Comparison of ENCODE assay signal across 1 cellular context in the genomic region with DNA sequence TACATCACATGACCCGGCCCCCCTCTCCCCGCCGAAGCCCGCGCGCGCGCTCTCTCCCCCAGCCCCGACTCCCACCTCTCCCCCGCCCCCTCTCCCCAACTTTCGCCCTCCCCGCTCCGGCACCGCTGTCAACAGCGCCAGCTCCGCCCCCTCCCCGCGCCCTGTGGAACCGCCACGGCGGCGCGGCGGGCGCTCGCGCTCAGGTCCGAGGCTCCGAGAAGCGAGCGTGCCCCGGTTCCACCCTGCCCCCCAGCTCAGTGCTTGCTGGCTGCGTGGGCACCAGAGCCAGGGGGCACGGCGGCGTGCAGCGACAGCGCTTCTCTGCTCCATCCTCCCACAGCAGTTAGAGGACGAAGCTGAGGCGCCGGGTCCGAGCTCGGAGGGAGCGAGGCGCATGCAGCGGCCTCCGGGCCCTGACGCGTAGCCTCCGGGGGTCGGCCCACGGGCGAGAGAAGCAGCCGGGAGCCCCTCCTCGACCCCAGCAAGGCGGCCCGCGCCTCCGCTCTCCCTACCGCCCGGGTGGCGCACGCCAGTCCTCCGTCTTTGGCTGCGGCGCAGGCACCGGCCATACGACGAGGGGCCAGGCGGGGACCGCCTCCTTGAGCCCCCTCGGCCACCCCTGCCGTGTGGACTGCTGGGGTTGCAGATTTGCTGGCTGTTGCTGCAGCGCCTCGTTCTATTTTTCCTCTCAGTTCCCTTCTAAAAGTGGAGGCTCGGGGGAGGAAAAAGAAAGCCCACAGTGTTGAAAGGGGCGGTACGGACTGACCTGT.
TF ChIP-seq lines count a peak whose summit lies in the region.

No MANE protein-coding gene starts in this region.

TF ChIP-seq in K562, 482 proteins besides CTCF, POLR2A, EP300 and RAD21 (continued from another document and continues in another):
- TF ChIP-seq AFF1 (IDR thresholded peaks at IDR 0.05; ENCODE audit: low read depth in 1 of 2, partially characterized antibody in 2 of 2) (no peak), TCFL5 (CRISPR knock-in tag; conservative IDR thresholded peaks at IDR 0.05) (no peak), GTF3C2 (IDR thresholded peaks at IDR 0.05; ENCODE audit: borderline replicate concordance, extremely low read depth, insufficient read length) (no peak), CBX1 (IDR thresholded peaks at IDR 0.05; ENCODE audit: low read depth) (no peak), ZNF23 (CRISPR knock-in tag; IDR thresholded peaks at IDR 0.05) (no peak), MEIS2 (IDR thresholded peaks at IDR 0.05; ENCODE audit: partially characterized antibody) (peak; percentile 3), GABPA (tag; conservative IDR thresholded peaks at IDR 0.05; ENCODE audit: low read depth) (peak; percentile 30), NCOA6 (IDR thresholded peaks at IDR 0.05) (no peak), PTBP1 (IDR thresholded peaks at IDR 0.05; ENCODE audit: low read depth, low read length) (no peak), ZNF197 (CRISPR knock-in tag; IDR thresholded peaks at IDR 0.05; ENCODE audit: low read depth) (no peak), SOX6 (IDR thresholded peaks at IDR 0.05) (no peak), SRSF1 (IDR thresholded peaks at IDR 0.05; ENCODE audit: low read depth, low read length) (no peak), ELF4 (CRISPR knock-in tag; IDR thresholded peaks at IDR 0.05) (no peak), TCF3 (CRISPR knock-in tag; IDR thresholded peaks at IDR 0.05) (no peak), PURB (CRISPR knock-in tag; IDR thresholded peaks at IDR 0.05; ENCODE audit: low read depth) (no peak), NR2C2 (CRISPR knock-in tag; IDR thresholded peaks at IDR 0.05) (no peak), NR2C2 (tag; IDR thresholded peaks at IDR 0.05) (no peak), KLF16 (IDR thresholded peaks at IDR 0.05) (no peak), ZNF311 (CRISPR knock-in tag; IDR thresholded peaks at IDR 0.05) (no peak), RNF219 (CRISPR knock-in tag; IDR thresholded peaks at IDR 0.05) (no peak), HEY1 (CRISPR knock-in tag; IDR thresholded peaks at IDR 0.05; ENCODE audit: borderline replicate concordance) (no peak), NFE2 (IDR thresholded peaks at IDR 0.05; ENCODE audit: low read depth) (no peak), DMBX1 (CRISPR knock-in tag; IDR thresholded peaks at IDR 0.05; ENCODE audit: borderline replicate concordance) (no peak), ZNF717 (CRISPR knock-in tag; IDR thresholded peaks at IDR 0.05) (no peak), ZNF512 (tag; IDR thresholded peaks at IDR 0.05) (no peak), ZNF263 (CRISPR knock-in tag; IDR thresholded peaks at IDR 0.05; ENCODE audit: borderline replicate concordance) (0 out of 2 replicates have a peak, but pooled peaks have one; percentile 30), KAT2B (IDR thresholded peaks at IDR 0.05; ENCODE audit: low read depth, low read length) (no peak), GATAD2A (IDR thresholded peaks at IDR 0.05) (peak; percentile 13; the same call in 1 of the 2 replicates), EP400 (IDR thresholded peaks at IDR 0.05) (peak; percentile 38; the same call in 1 of the 2 replicates), CREM (IDR thresholded peaks at IDR 0.05; ENCODE audit: low read depth) (no peak), MYBL2 (IDR thresholded peaks at IDR 0.05; ENCODE audit: low read depth) (no peak), MYBL2 (CRISPR knock-in tag; IDR thresholded peaks at IDR 0.05; ENCODE audit: borderline replicate concordance) (no peak), TGIF2 (CRISPR knock-in tag; IDR thresholded peaks at IDR 0.05) (no peak), ELF1 (tag; IDR thresholded peaks at IDR 0.05) (no peak), SMARCC2 (IDR thresholded peaks at IDR 0.05; ENCODE audit: low read depth) (no peak), ZNF274 (IDR thresholded peaks at IDR 0.05; ENCODE audit: borderline replicate concordance, low read depth, low read length) (no peak), NR3C1 (CRISPR knock-in tag; IDR thresholded peaks at IDR 0.05) (no peak), ZNF699 (CRISPR knock-in tag; IDR thresholded peaks at IDR 0.05; ENCODE audit: insufficient replicate concordance) (no peak), ZNF655 (CRISPR knock-in tag; IDR thresholded peaks at IDR 0.05) (no peak), JUND (IDR thresholded peaks at IDR 0.05; ENCODE audit: borderline replicate concordance, low read depth, low read length) (no peak), JUND (tag; IDR thresholded peaks at IDR 0.05; ENCODE audit: borderline replicate concordance, low read depth, low read length) (no peak), KLF10 (CRISPR knock-in tag; IDR thresholded peaks at IDR 0.05) (no peak)
- TF ChIP-seq, protein P1, sequence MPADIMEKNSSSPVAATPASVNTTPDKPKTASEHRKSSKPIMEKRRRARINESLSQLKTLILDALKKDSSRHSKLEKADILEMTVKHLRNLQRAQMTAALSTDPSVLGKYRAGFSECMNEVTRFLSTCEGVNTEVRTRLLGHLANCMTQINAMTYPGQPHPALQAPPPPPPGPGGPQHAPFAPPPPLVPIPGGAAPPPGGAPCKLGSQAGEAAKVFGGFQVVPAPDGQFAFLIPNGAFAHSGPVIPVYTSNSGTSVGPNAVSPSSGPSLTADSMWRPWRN (IDR thresholded peaks at IDR 0.05; ENCODE audit: low read depth): no peak
- TF ChIP-seq, protein P2, sequence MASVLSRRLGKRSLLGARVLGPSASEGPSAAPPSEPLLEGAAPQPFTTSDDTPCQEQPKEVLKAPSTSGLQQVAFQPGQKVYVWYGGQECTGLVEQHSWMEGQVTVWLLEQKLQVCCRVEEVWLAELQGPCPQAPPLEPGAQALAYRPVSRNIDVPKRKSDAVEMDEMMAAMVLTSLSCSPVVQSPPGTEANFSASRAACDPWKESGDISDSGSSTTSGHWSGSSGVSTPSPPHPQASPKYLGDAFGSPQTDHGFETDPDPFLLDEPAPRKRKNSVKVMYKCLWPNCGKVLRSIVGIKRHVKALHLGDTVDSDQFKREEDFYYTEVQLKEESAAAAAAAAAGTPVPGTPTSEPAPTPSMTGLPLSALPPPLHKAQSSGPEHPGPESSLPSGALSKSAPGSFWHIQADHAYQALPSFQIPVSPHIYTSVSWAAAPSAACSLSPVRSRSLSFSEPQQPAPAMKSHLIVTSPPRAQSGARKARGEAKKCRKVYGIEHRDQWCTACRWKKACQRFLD (CRISPR knock-in tag; IDR thresholded peaks at IDR 0.05): no peak
- TF ChIP-seq, protein P3, sequence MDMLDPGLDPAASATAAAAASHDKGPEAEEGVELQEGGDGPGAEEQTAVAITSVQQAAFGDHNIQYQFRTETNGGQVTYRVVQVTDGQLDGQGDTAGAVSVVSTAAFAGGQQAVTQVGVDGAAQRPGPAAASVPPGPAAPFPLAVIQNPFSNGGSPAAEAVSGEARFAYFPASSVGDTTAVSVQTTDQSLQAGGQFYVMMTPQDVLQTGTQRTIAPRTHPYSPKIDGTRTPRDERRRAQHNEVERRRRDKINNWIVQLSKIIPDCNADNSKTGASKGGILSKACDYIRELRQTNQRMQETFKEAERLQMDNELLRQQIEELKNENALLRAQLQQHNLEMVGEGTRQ (CRISPR knock-in tag; IDR thresholded peaks at IDR 0.05): no peak
